In the genomic region with DNA sequence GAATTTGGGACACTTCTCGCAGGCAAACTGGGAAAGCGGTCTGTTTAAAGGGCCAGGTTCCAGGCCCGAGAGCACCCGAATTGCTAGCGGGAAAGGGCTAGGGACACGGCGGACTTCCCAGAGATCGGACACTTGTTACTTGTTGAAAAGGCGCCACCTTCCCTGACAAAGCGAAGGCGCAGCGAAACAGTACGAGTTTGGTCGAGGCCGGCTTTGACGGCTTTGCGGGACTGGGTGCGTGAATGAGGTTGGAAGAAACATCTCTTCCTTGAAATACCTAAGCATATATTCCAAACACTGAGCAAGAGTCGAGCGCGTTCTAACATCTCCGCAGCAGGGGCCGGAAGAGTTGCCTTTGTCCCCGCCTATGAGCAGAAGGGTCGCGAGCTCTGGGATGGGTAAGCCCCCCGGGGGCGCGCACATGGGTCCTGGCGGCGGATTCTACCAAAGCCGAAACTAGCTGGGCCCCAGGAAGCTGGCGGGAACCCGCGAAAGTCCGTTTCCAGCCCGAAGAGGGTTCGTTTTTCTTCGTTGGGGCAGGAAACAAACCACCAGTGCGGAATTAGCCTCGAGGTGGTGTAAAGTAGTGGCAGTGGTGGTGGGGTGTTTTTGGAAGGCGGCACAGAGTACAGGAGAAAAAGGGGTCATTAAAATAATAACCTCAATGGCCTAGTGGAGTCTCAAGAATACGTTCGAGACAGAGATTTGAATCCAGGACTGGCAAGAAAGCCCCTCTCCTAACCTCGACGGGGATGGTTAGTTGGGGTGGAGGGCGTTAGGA, we compare ENCODE assay signal across 8 cellular contexts. TPM values are rescaled to one million over a fixed set of nuclear protein-coding genes. Genes with fewer than 3 reads are reported as not detected.
DNase-seq lines count a peak whose midpoint lies in the region; ATAC-seq and TF ChIP-seq lines count a peak whose summit lies in the region.

No MANE protein-coding gene starts in this region.

- H3K9me3 Mint-ChIP-seq in activated CD8-positive, alpha-beta T cell treated with anti-CD3 and anti-CD28 coated beads for 36 hours, result no peaks in the 10 kb centered on the region

- H3K36me3 ChIP-seq in A673 (ENCODE audit: insufficient read depth, low read length, poor library complexity, severe bottlenecking), result no peaks in the 10 kb centered on the region
- H3K36me3 ChIP-seq in skeletal muscle satellite cell (ENCODE audit: insufficient read depth, low read length), result no peaks in the 10 kb centered on the region

- CTCF ChIA-PET in A673 (lab: Charles Lee) (interaction anchor here (0.6 kb wide), 1 partner anchor 677 kb away, joined by 14 read pairs; no protein-coding TSS in a partner anchor), GM10248 (lab: Yijun Ruan, JAX) (interaction anchor here (1.1 to 2.0 kb wide), 3 partner anchors 9 to 354 kb away, joined by 3 to 17 read pairs (median 6); no protein-coding TSS in a partner anchor)
- CTCF ChIA-PET in activated CD8-positive, alpha-beta T cell treated with anti-CD3 and anti-CD28 coated beads for 36 hours (lab: Charles Lee), result interaction anchor here (1.1 kb wide), 1 partner anchor 354 kb away, joined by 3 read pairs; no protein-coding TSS in a partner anchor

- H3K27ac ChIP-seq in A673 (ENCODE audit: low read depth, low read length, poor library complexity, severe bottlenecking), result peak overlapping the region; percentile 84

- peak overlapping the region; percentile 59 for H3K4me3 ChIP-seq in A673 (ENCODE audit: low read depth, low read length, poor library complexity, severe bottlenecking)
- H3K4me3 ChIP-seq in skeletal muscle satellite cell (ENCODE audit: low read length), result peak overlapping the region; percentile 73

- H3K4me1 ChIP-seq in A673 (ENCODE audit: insufficient read depth, low read length, poor library complexity, severe bottlenecking) (peaks cover 40% of the 10 kb centered on the region), skeletal muscle satellite cell (ENCODE audit: control insufficient read depth, insufficient read depth, low read length) (peaks cover 38% of the 10 kb centered on the region)

- intact Hi-C loops in A673 (cut with micrococcal nuclease; ENCODE audit: unreplicated experiment) (loop anchor here (5.0 kb wide), 2 partner anchors 261 to 426 kb away; no protein-coding TSS in a partner anchor), left ventricle myocardium superior (cut with micrococcal nuclease) (loop anchor here (5.0 kb wide), 1 partner anchor 354 kb away; no protein-coding TSS in a partner anchor)
- intact Hi-C loops in activated CD8-positive, alpha-beta T cell treated with anti-CD3 and anti-CD28 coated beads for 36 hours (cut with micrococcal nuclease), result no loop called here

- peaks cover 70% of the 10 kb centered on the region for H3K27me3 Mint-ChIP-seq in activated CD8-positive, alpha-beta T cell treated with anti-CD3 and anti-CD28 coated beads for 36 hours

- H3K27ac Mint-ChIP-seq in activated CD8-positive, alpha-beta T cell treated with anti-CD3 and anti-CD28 coated beads for 36 hours, result no peak overlapping the region

- peak; percentile 39; the same call in 1 of the 2 replicates for TF ChIP-seq CTCF in A673 (conservative IDR thresholded peaks at IDR 0.05; ENCODE audit: low read depth, low read length)
- TF ChIP-seq CTCF in GM10248 (IDR thresholded peaks at IDR 0.05; ENCODE audit: control extremely low read depth, extremely low read depth, low read depth, missing control alignments), result no peak
- no peak for TF ChIP-seq CTCF in activated CD8-positive, alpha-beta T cell treated with anti-CD3 and anti-CD28 coated beads for 36 hours (IDR thresholded peaks at IDR 0.05)

- DNase-seq in A673 (ENCODE audit: low spot score) (peak; percentile 75), GM10248 (ENCODE audit: extremely low spot score) (peak; percentile 26), left ventricle myocardium superior (peak; percentile 35), A172 (ENCODE audit: low spot score) (no peak), H4 (ENCODE audit: low spot score) (no peak)
- no peak for DNase-seq in activated CD8-positive, alpha-beta T cell treated with anti-CD3 and anti-CD28 coated beads for 36 hours

- H3K4me3 Mint-ChIP-seq in activated CD8-positive, alpha-beta T cell treated with anti-CD3 and anti-CD28 coated beads for 36 hours, result peak overlapping the region; percentile 44

- POLR2A ChIA-PET in A673 (lab: Charles Lee; ENCODE audit: low non-redundant PET), result no interaction called here
- POLR2A ChIA-PET in GM10248 (lab: Yijun Ruan, JAX), result no interaction called here
- POLR2A ChIA-PET in activated CD8-positive, alpha-beta T cell treated with anti-CD3 and anti-CD28 coated beads for 36 hours (lab: Charles Lee), result no interaction called here

- H3K4me1 Mint-ChIP-seq in activated CD8-positive, alpha-beta T cell treated with anti-CD3 and anti-CD28 coated beads for 36 hours (ENCODE audit: low read depth), result peaks cover 23% of the 10 kb centered on the region

- H3K4me2 ChIP-seq in skeletal muscle satellite cell (ENCODE audit: low read length), result peak overlapping the region; percentile 96

- no peaks in the 10 kb centered on the region for H3K36me3 Mint-ChIP-seq in activated CD8-positive, alpha-beta T cell treated with anti-CD3 and anti-CD28 coated beads for 36 hours (ENCODE audit: low read depth)

- H3K9ac ChIP-seq in skeletal muscle satellite cell (ENCODE audit: low read depth, low read length), result peak overlapping the region; percentile 57

- H3K9me3 ChIP-seq in A673 (ENCODE audit: low read depth, low read length, poor library complexity, severe bottlenecking) (no peaks in the 10 kb centered on the region), skeletal muscle satellite cell (replicated peaks; ENCODE audit: low read length) (no peaks in the 10 kb centered on the region)

- H3K27me3 ChIP-seq in A673 (replicated peaks; ENCODE audit: insufficient read depth, low read depth, low read length, poor library complexity) (no peaks in the 10 kb centered on the region), skeletal muscle satellite cell (ENCODE audit: control insufficient read depth, insufficient read depth, low read length) (peaks cover 29% of the 10 kb centered on the region)

- no peak for ATAC-seq in activated CD8-positive, alpha-beta T cell treated with anti-CD3 and anti-CD28 coated beads for 36 hours
- ATAC-seq in left ventricle myocardium superior, result peak; percentile 47
- no peak for ATAC-seq in GM21515 (IDR thresholded peaks at IDR 0.05; ENCODE audit: unreplicated experiment)

- no TSS peak for BruUV-seq in A673 (replicated peaks; lab: Mats Ljungman, UMichigan)

RNA-seq across cellular contexts. Expression of gene GDNF, which starts 1.5 kb away (rescaled TPM):
- total RNA-seq in A673 (2021) (14.7 and 18.4 TPM in 2 replicates), left ventricle myocardium superior (0.20 TPM)
- total RNA-seq in activated CD8-positive, alpha-beta T cell treated with anti-CD3 and anti-CD28 coated beads for 36 hours, result not detected
- total RNA-seq in skeletal muscle satellite cell (2012; rRNA removed), result 0.25 and 1.1 TPM in 2 replicates
- total RNA-seq in A172 (2014; rRNA removed; shearing (Covaris generic)), result 0.31 TPM in 1 of 2 replicates, not detected in the other
- not detected in 2 replicates for total RNA-seq in H4 (2014; rRNA removed; shearing (Covaris generic))

Comparison
In these comparisons a context has a peak if more than half of its experiments do, and no peak if none do; other contexts are left out.
1. DNase-seq: peak in A673 (single experiment), GM10248 (single experiment) and left ventricle myocardium superior (single experiment); none in activated CD8-positive, alpha-beta T cell treated with anti-CD3 and anti-CD28 coated beads for 36 hours (single experiment), A172 (single experiment) and H4 (single experiment).
2. RNA of gene GDNF, which starts 1.5 kb away (total RNA-seq): 14.7 to 18.4 TPM in A673; 0.31 TPM in A172, 0.20 TPM in left ventricle myocardium superior (single experiment), not detected in activated CD8-positive, alpha-beta T cell treated with anti-CD3 and anti-CD28 coated beads for 36 hours and not detected in H4; every median in the first group is over 10 times any median in the second.